1 cellular context compared by ENCODE assay signal in the genomic region with DNA sequence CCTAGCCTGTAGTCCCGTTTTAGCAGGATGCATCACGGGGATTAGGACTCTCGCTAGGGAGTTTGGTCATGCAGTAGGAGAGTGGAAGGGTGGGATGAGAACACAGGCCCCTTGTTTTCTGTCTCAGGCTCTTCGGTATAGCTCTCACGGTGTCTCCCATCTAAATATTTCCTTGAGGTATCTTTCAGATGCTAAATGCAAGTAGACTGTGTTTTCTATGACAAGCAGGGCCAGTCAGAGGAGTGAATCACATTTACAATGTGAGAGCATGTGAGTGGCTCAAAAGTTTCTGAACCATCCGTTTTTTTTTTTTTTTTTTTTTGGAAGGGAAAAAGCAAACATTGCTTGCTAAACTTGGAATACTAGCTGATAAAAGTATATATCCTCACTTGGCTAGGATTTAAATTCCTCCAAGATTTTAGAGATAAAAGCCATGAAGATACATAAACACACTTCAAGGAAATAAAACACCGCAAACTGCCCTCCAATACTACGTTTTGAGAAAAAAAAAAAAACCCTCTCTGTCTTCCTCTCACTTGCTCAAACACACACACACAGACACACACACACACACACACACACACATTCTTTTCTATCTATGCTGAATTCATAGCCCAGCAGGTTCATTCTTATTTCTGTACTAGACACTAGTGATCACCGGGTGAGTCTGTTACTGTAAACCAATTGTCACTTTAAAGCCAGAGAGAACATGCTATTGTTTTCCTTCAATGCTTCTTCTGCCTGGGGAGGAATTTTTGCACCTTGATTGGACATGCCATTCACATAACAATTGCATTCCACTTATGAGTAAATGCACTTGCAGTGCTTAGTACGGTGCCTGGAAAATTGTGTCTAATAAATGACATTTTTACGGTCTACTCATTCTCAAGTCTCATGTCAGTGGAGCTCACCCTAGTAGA.
TF ChIP-seq lines count a peak whose summit lies in the region.

No MANE protein-coding gene starts in this region.

TF ChIP-seq in neural cell, 6 proteins besides CTCF, POLR2A, EP300 and RAD21:
- TF ChIP-seq SMC3 (conservative IDR thresholded peaks at IDR 0.05; ENCODE audit: poor library complexity) (peak; percentile 36), EZH2 (IDR thresholded peaks at IDR 0.05; ENCODE audit: borderline replicate concordance, insufficient read depth, low read length, poor library complexity, severe bottlenecking) (no peak), TAF1 (IDR thresholded peaks at IDR 0.05; ENCODE audit: low read depth) (no peak), REST (IDR thresholded peaks at IDR 0.05; ENCODE audit: borderline replicate concordance) (no peak), MXI1 (conservative IDR thresholded peaks at IDR 0.05; ENCODE audit: poor library complexity, severe bottlenecking) (peak; percentile 20), POLR2AphosphoS5 (IDR thresholded peaks at IDR 0.05) (peak; percentile 59)
